Comparison of ENCODE assay signal across 7 cellular contexts in genomic region chr19:1847684-1848398, GRCh38. TPM values are rescaled to one million over a fixed set of nuclear protein-coding genes. Genes with fewer than 3 reads are reported as not detected.
A peak's percentile ranks its signal among the peaks of the same experiment; 100 is the strongest.
DNase-seq lines count a peak whose midpoint lies in the region; ATAC-seq and TF ChIP-seq lines count a peak whose summit lies in the region.

No MANE protein-coding gene starts in this region.

- H3K27ac ChIP-seq in substantia nigra (ENCODE audit: low read depth, low read length, poor library complexity, severe bottlenecking): peak overlapping the region; percentile 98

- CTCF ChIA-PET in MCF 10A (lab: Yijun Ruan, JAX): interaction anchor here (0.7 to 2.5 kb wide), 4 partner anchors 10 to 301 kb away, joined by 3 to 19 read pairs (median 8); no protein-coding TSS in a partner anchor

- no TSS peak for BruUV-seq in MCF 10A (replicated peaks; lab: Mats Ljungman, UMichigan)

- DNase-seq in HFF-Myc (ENCODE audit: extremely low read depth, low read depth): no peak
- DNase-seq in NOMO-1 treated with DMSO at 0.1 percent for 48 hours (lab: John Stamatoyannopoulos, UW; ENCODE audit: unreplicated experiment): peak; percentile 25
- peak; percentile 34 for DNase-seq in MCF 10A (ENCODE audit: unreplicated experiment)
- DNase-seq in left colon: peak in 1 of 2 donors; percentile 68
- peak in 2 of 49 donors; percentile 2 to 47 for DNase-seq in substantia nigra (lab: John Stamatoyannopoulos, UW)
- DNase-seq in NCI-H2196 (lab: John Stamatoyannopoulos, UW; ENCODE audit: unreplicated experiment): no peak

- ATAC-seq in GM18505 (IDR thresholded peaks at IDR 0.05; ENCODE audit: unreplicated experiment) (peak; percentile 20), left colon (peak; percentile 51)

- no peaks in the 10 kb centered on the region for H3K9me3 Mint-ChIP-seq in MCF 10A (ENCODE audit: unreplicated experiment)

- peaks cover 25% of the 10 kb centered on the region for H3K36me3 Mint-ChIP-seq in MCF 10A (ENCODE audit: insufficient read depth, unreplicated experiment)

- H3K4me3 Mint-ChIP-seq in MCF 10A (ENCODE audit: unreplicated experiment): peak overlapping the region; percentile 84

- POLR2A ChIA-PET in MCF 10A (lab: Yijun Ruan, JAX): interaction anchor here (0.7 to 1.0 kb wide), 3 partner anchors 17 to 37 kb away, joined by 3 read pairs; no protein-coding TSS in a partner anchor

- TF ChIP-seq CTCF in HFF-Myc (IDR thresholded peaks at IDR 0.05; ENCODE audit: low read depth, low read length, missing control alignments): no peak
- no peak for TF ChIP-seq CTCF in MCF 10A (IDR thresholded peaks at IDR 0.05; ENCODE audit: unreplicated experiment)

- H3K4me1 Mint-ChIP-seq in MCF 10A (ENCODE audit: insufficient read depth, unreplicated experiment): peaks cover 26% of the 10 kb centered on the region

- peak overlapping the region; percentile 95 for H3K27ac Mint-ChIP-seq in MCF 10A (ENCODE audit: low read depth, unreplicated experiment)

- H3K4me3 ChIP-seq in HFF-Myc (replicated peaks; ENCODE audit: low read depth, low read length): peak overlapping the region; percentile 89

- TF ChIP-seq POLR2A in GM18505 (IDR thresholded peaks at IDR 0.05; ENCODE audit: borderline replicate concordance, extremely low read depth, insufficient read depth, insufficient read length): no peak

- H3K27me3 Mint-ChIP-seq in MCF 10A (ENCODE audit: insufficient read depth, unreplicated experiment): no peaks in the 10 kb centered on the region

- intact Hi-C loops in MCF 10A (cut with micrococcal nuclease): no loop called here
- intact Hi-C loops in left colon (cut with DNase I, micrococcal nuclease): no loop called here

RNA-seq across cellular contexts. Expression of gene REXO1, which starts 0.4 kb away (rescaled TPM):
- total RNA-seq in MCF 10A (2022): 28.7 and 36.4 TPM in 2 replicates
- total RNA-seq in left colon: 10 to 100 TPM; 41.9 to 43.0 TPM

RNA-seq across cellular contexts. Expression of gene KLF16, which starts 15.5 kb away (rescaled TPM):
- total RNA-seq in MCF 10A (2022) (27.0 and 45.5 TPM in 2 replicates), left colon (10 to 100 TPM; 30.6 to 35.9 TPM)

RNA-seq across cellular contexts. Expression of gene ATP8B3, which starts 35.8 kb away (rescaled TPM):
- 5.6 and 9.3 TPM in 2 replicates for total RNA-seq in MCF 10A (2022)
- total RNA-seq in left colon: under 1 TPM; 0.52 to 0.84 TPM

RNA-seq across cellular contexts. Expression of gene ABHD17A, which starts 37.5 kb away (rescaled TPM):
- total RNA-seq in MCF 10A (2022) (38.9 and 39.5 TPM in 2 replicates), left colon (10 to 100 TPM; 61.5 to 63.5 TPM)

RNA-seq across cellular contexts. Expression of gene ADAT3, which starts 57.4 kb away (rescaled TPM):
- total RNA-seq in MCF 10A (2022) (6.8 and 6.9 TPM in 2 replicates), left colon (10 to 100 TPM; 19.1 to 29.1 TPM)

Comparison
In these comparisons a context has a peak if more than half of its experiments do, and no peak if none do; other contexts are left out.
1. DNase-seq: peak in NOMO-1 treated with DMSO at 0.1 percent for 48 hours (single experiment) and MCF 10A (single experiment); none in HFF-Myc (single experiment) and NCI-H2196 (single experiment).